In genomic region chr14:42353315-42353714, GRCh38 we compare ENCODE assay signal across 15 cellular contexts.
DNase-seq lines count a peak whose midpoint lies in the region; ATAC-seq and TF ChIP-seq lines count a peak whose summit lies in the region.
"Had no signal": no experiment of that assay in that cellular context is flagged by ENCODE, and none has a peak within 500 bp of the region (broad histone marks: within the 10 kb centered on the region; RNA-seq: fewer than 3 reads in every experiment).

No MANE protein-coding gene starts in this region.

- no peak overlapping the region for H3K27ac Mint-ChIP-seq in memory B cell
- H3K27ac Mint-ChIP-seq in immature natural killer cell: no peak overlapping the region
- no peak overlapping the region for H3K27ac Mint-ChIP-seq in activated T-helper 2 cell treated with anti-CD3 and anti-CD28 coated beads, Interferon-gamma antibody, Interleukin-2, Interleukin-4, amounts not matched to agents 10 μg/mL and 5 μg/mL and 100 μg/mL, durations not matched to agents 14 hours and 24 hours and 36 hours
- H3K27ac Mint-ChIP-seq: T-helper 1 cell treated with Interleukin-12 subunit alpha and Interleukin-12 subunit beta and Interleukin-4 antibody, amounts not matched to agents 30 μg/mL and 1 μg/mL, for 36 hours had no signal

- no peak overlapping the region for H3K4me3 ChIP-seq in adrenal gland
- H3K4me3 ChIP-seq: lower lobe of right lung had no signal

- no peaks in the 10 kb centered on the region for H3K27me3 ChIP-seq in adrenal gland
- H3K27me3 ChIP-seq: neutrophil had no signal

- no peak overlapping the region for H3K27ac ChIP-seq in adrenal gland
- H3K27ac ChIP-seq: C4-2B, lower lobe of right lung, neutrophil had no signal

- ATAC-seq in GM18868 (IDR thresholded peaks at IDR 0.05; ENCODE audit: unreplicated experiment) (peak; percentile 99), GM21786 (IDR thresholded peaks at IDR 0.05; ENCODE audit: unreplicated experiment) (peak; percentile 61), HG03442 (IDR thresholded peaks at IDR 0.05; ENCODE audit: unreplicated experiment) (peak; percentile 97), memory B cell (ENCODE audit: low read depth) (peak; percentile 64)
- ATAC-seq: lower lobe of right lung had no signal

- TF ChIP-seq POLR2A in adrenal gland (IDR thresholded peaks at IDR 0.05): no peak

- H3K4me3 Mint-ChIP-seq in memory B cell (no peak overlapping the region), immature natural killer cell (no peak overlapping the region)
- H3K4me3 Mint-ChIP-seq in activated T-helper 2 cell treated with anti-CD3 and anti-CD28 coated beads, Interferon-gamma antibody, Interleukin-2, Interleukin-4, amounts not matched to agents 10 μg/mL and 5 μg/mL and 100 μg/mL, durations not matched to agents 14 hours and 24 hours and 36 hours (ENCODE audit: low read depth): no peak overlapping the region
- H3K4me3 Mint-ChIP-seq: T-helper 1 cell treated with Interleukin-12 subunit alpha and Interleukin-12 subunit beta and Interleukin-4 antibody, amounts not matched to agents 30 μg/mL and 1 μg/mL, for 36 hours had no signal

- WGBS in adrenal gland, 4 donors: 46 to 59% (median 52%) methylated on average over 2 of the region's 2 CpGs

- no peak for DNase-seq in memory B cell (ENCODE audit: low spot score in 2 of 2)
- no peak for DNase-seq in adrenal gland
- DNase-seq in immature natural killer cell: no peak
- DNase-seq in activated T-helper 2 cell treated with anti-CD3 and anti-CD28 coated beads, Interferon-gamma antibody, Interleukin-2, Interleukin-4, amounts not matched to agents 10 μg/mL and 5 μg/mL and 100 μg/mL, durations not matched to agents 14 hours and 24 hours and 36 hours (ENCODE audit: low spot score): no peak
- DNase-seq in medulla oblongata (ENCODE audit: extremely low spot score): no peak
- DNase-seq: activated CD4-positive, alpha-beta T cell treated with anti-CD3 and anti-CD28 coated beads for 48 hours; cortex of kidney; lower lobe of right lung; NCI-H1105 had no signal

- no peaks in the 10 kb centered on the region for H3K9me3 ChIP-seq in adrenal gland (replicated peaks in 1 of 3)
- H3K9me3 ChIP-seq: lower lobe of right lung, neutrophil had no signal

- no peaks in the 10 kb centered on the region for H3K36me3 Mint-ChIP-seq in memory B cell
- no peaks in the 10 kb centered on the region for H3K36me3 Mint-ChIP-seq in immature natural killer cell
- H3K36me3 Mint-ChIP-seq in activated T-helper 2 cell treated with anti-CD3 and anti-CD28 coated beads, Interferon-gamma antibody, Interleukin-2, Interleukin-4, amounts not matched to agents 10 μg/mL and 5 μg/mL and 100 μg/mL, durations not matched to agents 14 hours and 24 hours and 36 hours (ENCODE audit: low read depth): no peaks in the 10 kb centered on the region

- H3K9me3 Mint-ChIP-seq in memory B cell (no peaks in the 10 kb centered on the region), immature natural killer cell (peaks cover 7 to 31% (median 17%) of the 10 kb centered on the region in 6 donors)
- H3K9me3 Mint-ChIP-seq in activated T-helper 2 cell treated with anti-CD3 and anti-CD28 coated beads, Interferon-gamma antibody, Interleukin-2, Interleukin-4, amounts not matched to agents 10 μg/mL and 5 μg/mL and 100 μg/mL, durations not matched to agents 14 hours and 24 hours and 36 hours: peaks cover 19% of the 10 kb centered on the region

- no peaks in the 10 kb centered on the region for H3K36me3 ChIP-seq in adrenal gland (replicated peaks in 1 of 2)
- H3K36me3 ChIP-seq: lower lobe of right lung, neutrophil had no signal

- no peaks in the 10 kb centered on the region for H3K4me1 ChIP-seq in adrenal gland (replicated peaks in 1 of 2)
- H3K4me1 ChIP-seq: lower lobe of right lung had no signal

- H3K4me1 Mint-ChIP-seq in memory B cell (peaks cover 2% of the 10 kb centered on the region), immature natural killer cell (no peaks in the 10 kb centered on the region)
- no peaks in the 10 kb centered on the region for H3K4me1 Mint-ChIP-seq in activated T-helper 2 cell treated with anti-CD3 and anti-CD28 coated beads, Interferon-gamma antibody, Interleukin-2, Interleukin-4, amounts not matched to agents 10 μg/mL and 5 μg/mL and 100 μg/mL, durations not matched to agents 14 hours and 24 hours and 36 hours (ENCODE audit: low read depth)

- no peak for TF ChIP-seq CTCF in adrenal gland (IDR thresholded peaks at IDR 0.05)

- no peaks in the 10 kb centered on the region for H3K27me3 Mint-ChIP-seq in memory B cell
- H3K27me3 Mint-ChIP-seq in immature natural killer cell (ENCODE audit: low read depth in 3 of 3): no peaks in the 10 kb centered on the region
- H3K27me3 Mint-ChIP-seq in activated T-helper 2 cell treated with anti-CD3 and anti-CD28 coated beads, Interferon-gamma antibody, Interleukin-2, Interleukin-4, amounts not matched to agents 10 μg/mL and 5 μg/mL and 100 μg/mL, durations not matched to agents 14 hours and 24 hours and 36 hours (ENCODE audit: low read depth): no peaks in the 10 kb centered on the region

- intact Hi-C loops in adrenal gland (cut with DNase I): no loop called here
- intact Hi-C loops in activated T-helper 2 cell treated with anti-CD3 and anti-CD28 coated beads, Interferon-gamma antibody, Interleukin-2, Interleukin-4, amounts not matched to agents 10 μg/mL and 5 μg/mL and 100 μg/mL, durations not matched to agents 14 hours and 24 hours and 36 hours (cut with micrococcal nuclease): no loop called here
